ENCODE assay signal across 1 cellular context in the genomic region with DNA sequence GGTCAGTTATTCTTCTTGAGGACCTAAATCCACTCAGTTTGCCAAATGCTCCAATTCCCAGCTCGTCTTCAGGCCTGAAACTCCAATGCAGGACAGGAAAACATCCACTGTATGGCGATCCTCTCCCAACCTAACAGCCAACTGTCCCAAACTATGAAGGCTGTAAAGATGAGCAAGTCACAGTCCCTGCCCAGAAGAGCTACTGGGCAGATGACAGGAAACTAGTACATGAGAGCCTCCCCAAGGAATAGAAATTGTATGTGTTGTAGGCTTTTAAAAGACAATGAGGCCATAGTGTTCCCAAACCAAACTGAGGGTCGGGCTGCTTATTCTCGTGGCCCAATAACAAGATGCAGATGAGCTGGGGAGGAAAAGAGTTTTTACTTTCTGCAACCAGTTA.
TF ChIP-seq lines count a peak whose summit lies in the region.

No MANE protein-coding gene starts in this region.

TF ChIP-seq in SK-N-SH treated with all-trans-retinoic acid at 6 μM for 48 hours, 23 proteins besides CTCF, POLR2A, EP300 and RAD21 (continued from another document):
- TF ChIP-seq, protein P1, sequence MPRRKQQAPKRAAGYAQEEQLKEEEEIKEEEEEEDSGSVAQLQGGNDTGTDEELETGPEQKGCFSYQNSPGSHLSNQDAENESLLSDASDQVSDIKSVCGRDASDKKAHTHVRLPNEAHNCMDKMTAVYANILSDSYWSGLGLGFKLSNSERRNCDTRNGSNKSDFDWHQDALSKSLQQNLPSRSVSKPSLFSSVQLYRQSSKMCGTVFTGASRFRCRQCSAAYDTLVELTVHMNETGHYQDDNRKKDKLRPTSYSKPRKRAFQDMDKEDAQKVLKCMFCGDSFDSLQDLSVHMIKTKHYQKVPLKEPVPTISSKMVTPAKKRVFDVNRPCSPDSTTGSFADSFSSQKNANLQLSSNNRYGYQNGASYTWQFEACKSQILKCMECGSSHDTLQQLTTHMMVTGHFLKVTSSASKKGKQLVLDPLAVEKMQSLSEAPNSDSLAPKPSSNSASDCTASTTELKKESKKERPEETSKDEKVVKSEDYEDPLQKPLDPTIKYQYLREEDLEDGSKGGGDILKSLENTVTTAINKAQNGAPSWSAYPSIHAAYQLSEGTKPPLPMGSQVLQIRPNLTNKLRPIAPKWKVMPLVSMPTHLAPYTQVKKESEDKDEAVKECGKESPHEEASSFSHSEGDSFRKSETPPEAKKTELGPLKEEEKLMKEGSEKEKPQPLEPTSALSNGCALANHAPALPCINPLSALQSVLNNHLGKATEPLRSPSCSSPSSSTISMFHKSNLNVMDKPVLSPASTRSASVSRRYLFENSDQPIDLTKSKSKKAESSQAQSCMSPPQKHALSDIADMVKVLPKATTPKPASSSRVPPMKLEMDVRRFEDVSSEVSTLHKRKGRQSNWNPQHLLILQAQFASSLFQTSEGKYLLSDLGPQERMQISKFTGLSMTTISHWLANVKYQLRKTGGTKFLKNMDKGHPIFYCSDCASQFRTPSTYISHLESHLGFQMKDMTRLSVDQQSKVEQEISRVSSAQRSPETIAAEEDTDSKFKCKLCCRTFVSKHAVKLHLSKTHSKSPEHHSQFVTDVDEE (CRISPR knock-in tag; IDR thresholded peaks at IDR 0.05), result no peak
- no peak for TF ChIP-seq ZNF565 (CRISPR knock-in tag; conservative IDR thresholded peaks at IDR 0.05; ENCODE audit: low read depth)
- TF ChIP-seq ZFP30 (CRISPR knock-in tag; IDR thresholded peaks at IDR 0.05), result no peak
- TF ChIP-seq, protein P2, sequence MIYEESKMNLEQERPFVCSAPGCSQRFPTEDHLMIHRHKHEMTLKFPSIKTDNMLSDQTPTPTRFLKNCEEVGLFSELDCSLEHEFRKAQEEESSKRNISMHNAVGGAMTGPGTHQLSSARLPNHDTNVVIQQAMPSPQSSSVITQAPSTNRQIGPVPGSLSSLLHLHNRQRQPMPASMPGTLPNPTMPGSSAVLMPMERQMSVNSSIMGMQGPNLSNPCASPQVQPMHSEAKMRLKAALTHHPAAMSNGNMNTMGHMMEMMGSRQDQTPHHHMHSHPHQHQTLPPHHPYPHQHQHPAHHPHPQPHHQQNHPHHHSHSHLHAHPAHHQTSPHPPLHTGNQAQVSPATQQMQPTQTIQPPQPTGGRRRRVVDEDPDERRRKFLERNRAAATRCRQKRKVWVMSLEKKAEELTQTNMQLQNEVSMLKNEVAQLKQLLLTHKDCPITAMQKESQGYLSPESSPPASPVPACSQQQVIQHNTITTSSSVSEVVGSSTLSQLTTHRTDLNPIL (CRISPR knock-in tag; IDR thresholded peaks at IDR 0.05; ENCODE audit: low read depth), result no peak
- TF ChIP-seq CSDC2 (CRISPR knock-in tag; IDR thresholded peaks at IDR 0.05), result no peak
- no peak for TF ChIP-seq RARB (CRISPR knock-in tag; IDR thresholded peaks at IDR 0.05)
- no peak for TF ChIP-seq ISL1 (CRISPR knock-in tag; IDR thresholded peaks at IDR 0.05)
- TF ChIP-seq, protein P3, sequence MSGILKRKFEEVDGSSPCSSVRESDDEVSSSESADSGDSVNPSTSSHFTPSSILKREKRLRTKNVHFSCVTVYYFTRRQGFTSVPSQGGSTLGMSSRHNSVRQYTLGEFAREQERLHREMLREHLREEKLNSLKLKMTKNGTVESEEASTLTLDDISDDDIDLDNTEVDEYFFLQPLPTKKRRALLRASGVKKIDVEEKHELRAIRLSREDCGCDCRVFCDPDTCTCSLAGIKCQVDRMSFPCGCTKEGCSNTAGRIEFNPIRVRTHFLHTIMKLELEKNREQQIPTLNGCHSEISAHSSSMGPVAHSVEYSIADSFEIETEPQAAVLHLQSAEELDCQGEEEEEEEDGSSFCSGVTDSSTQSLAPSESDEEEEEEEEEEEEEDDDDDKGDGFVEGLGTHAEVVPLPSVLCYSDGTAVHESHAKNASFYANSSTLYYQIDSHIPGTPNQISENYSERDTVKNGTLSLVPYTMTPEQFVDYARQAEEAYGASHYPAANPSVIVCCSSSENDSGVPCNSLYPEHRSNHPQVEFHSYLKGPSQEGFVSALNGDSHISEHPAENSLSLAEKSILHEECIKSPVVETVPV (CRISPR knock-in tag; IDR thresholded peaks at IDR 0.05), result no peak
- TF ChIP-seq ZFP3 (CRISPR knock-in tag; IDR thresholded peaks at IDR 0.05), result no peak
- TF ChIP-seq ZNF70 (CRISPR knock-in tag; IDR thresholded peaks at IDR 0.05), result no peak
- TF ChIP-seq, protein P4, sequence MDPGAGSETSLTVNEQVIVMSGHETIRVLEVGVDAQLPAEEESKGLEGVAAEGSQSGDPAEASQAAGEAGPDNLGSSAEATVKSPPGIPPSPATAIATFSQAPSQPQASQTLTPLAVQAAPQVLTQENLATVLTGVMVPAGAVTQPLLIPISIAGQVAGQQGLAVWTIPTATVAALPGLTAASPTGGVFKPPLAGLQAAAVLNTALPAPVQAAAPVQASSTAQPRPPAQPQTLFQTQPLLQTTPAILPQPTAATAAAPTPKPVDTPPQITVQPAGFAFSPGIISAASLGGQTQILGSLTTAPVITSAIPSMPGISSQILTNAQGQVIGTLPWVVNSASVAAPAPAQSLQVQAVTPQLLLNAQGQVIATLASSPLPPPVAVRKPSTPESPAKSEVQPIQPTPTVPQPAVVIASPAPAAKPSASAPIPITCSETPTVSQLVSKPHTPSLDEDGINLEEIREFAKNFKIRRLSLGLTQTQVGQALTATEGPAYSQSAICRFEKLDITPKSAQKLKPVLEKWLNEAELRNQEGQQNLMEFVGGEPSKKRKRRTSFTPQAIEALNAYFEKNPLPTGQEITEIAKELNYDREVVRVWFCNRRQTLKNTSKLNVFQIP (CRISPR knock-in tag; IDR thresholded peaks at IDR 0.05; ENCODE audit: borderline replicate concordance, low read depth), result no peak
- no peak for TF ChIP-seq GLIS3 (CRISPR knock-in tag; IDR thresholded peaks at IDR 0.05)
